9 cellular contexts compared by ENCODE assay signal in the genomic region with DNA sequence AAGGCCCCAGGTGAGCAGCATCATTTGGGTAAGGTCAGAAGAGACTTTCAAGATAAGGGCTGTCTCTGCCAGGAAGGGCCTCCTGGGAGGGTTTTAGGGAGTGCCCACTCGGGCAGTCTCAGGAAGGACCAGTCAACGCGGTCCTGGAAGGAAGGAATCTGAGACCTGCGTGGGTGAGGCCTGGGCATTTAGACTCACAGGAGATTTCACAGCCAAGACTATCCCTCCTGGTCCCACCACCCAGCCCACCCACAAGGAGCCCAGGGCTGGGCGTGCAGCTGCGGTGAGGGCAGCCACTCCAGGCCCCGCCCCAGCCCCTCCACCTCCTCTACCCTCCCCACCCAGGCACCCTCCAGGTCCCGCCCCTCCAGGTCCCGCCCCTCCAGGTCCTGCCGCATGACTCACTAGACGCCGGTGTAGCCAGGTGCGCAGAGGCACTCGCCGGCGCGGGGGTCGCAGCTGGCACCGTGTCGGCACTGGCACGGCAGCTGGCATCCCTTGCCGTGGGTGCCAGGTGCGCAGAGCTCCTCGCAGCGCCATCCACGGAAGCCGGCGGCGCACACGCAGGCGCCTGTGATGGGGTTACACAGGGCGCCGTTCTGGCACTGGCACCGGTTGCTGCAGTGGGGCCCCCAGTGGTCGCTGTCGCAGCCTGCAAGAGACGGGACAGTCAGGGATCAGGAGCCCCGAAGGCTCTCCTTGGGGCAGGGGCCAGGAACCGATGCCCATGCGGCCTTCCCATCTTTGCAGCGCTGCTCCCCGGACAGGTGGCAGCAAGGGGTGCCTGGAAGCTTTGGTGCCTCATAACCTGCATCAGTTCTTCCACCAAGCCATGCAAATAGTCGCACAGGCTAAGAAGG.
DNase-seq lines count a peak whose midpoint lies in the region; ATAC-seq and TF ChIP-seq lines count a peak whose summit lies in the region.
"Had no signal": no experiment of that assay in that cellular context is flagged by ENCODE, and none has a peak within 500 bp of the region (broad histone marks: within the 10 kb centered on the region; RNA-seq: fewer than 3 reads in every experiment).

No MANE protein-coding gene starts in this region.

- H3K27me3 Mint-ChIP-seq in neural crest cell (ENCODE audit: low read depth) = peaks cover 59% of the 10 kb centered on the region

- peaks cover under 1% of the 10 kb centered on the region for H3K27me3 ChIP-seq in thymus (ENCODE audit: control insufficient read depth, insufficient read depth)
- peaks cover 0 to 60% of the 10 kb centered on the region in 2 donors for H3K27me3 ChIP-seq in tibial nerve

- H3K27ac Mint-ChIP-seq in neural crest cell (ENCODE audit: unreplicated experiment) = no peak overlapping the region

- H3K4me1 ChIP-seq in thymus (ENCODE audit: control insufficient read depth, insufficient read depth, low read length) (peaks cover 6% of the 10 kb centered on the region), tibial nerve (peaks cover 0 to 11% (median 5%) of the 10 kb centered on the region in 4 donors)

- TF ChIP-seq CTCF in neural crest cell (conservative IDR thresholded peaks at IDR 0.05) = peak; percentile 55
- TF ChIP-seq CTCF in tibial nerve (IDR thresholded peaks at IDR 0.05) = peak in 1 of 5 experiments; percentile 8

- H3K4me3 Mint-ChIP-seq in neural crest cell = peak overlapping the region; percentile 29

- H3K36me3 ChIP-seq in thymus (ENCODE audit: control insufficient read depth, insufficient read depth) (no peaks in the 10 kb centered on the region), tibial nerve (no peaks in the 10 kb centered on the region)

- peak; percentile 80 for DNase-seq in HuH-7 (ENCODE audit: low spot score)
- peak; percentile 64 for DNase-seq in activated CD4-positive, alpha-beta T cell treated with anti-CD3 and anti-CD28 coated beads for 1 hour
- peak; percentile 8 for DNase-seq in dermis blood vessel endothelial cell
- peak; percentile 45 for DNase-seq in neural crest cell (ENCODE audit: low read depth, low spot score)
- DNase-seq in tibial nerve (ENCODE audit: low spot score in 2 of 2) = no peak

- no peak for TF ChIP-seq POLR2A in tibial nerve (IDR thresholded peaks at IDR 0.05)

- TF ChIP-seq EP300 in tibial nerve (IDR thresholded peaks at IDR 0.05) = no peak

- no peaks in the 10 kb centered on the region for H3K36me3 Mint-ChIP-seq in neural crest cell (ENCODE audit: low read depth)

- H3K27ac ChIP-seq in thymus (ENCODE audit: low read depth) = no peak overlapping the region
- no peak overlapping the region for H3K27ac ChIP-seq in tibial nerve
- H3K27ac ChIP-seq: VCaP had no signal

- H3K9me3 ChIP-seq in thymus (ENCODE audit: control insufficient read depth) (no peaks in the 10 kb centered on the region), tibial nerve (no peaks in the 10 kb centered on the region)

- 4% methylated on average over 43 of the region's 43 CpGs for WGBS in thymus
- 3 to 5% methylated on average over 20 to 38 of the region's 43 CpGs for WGBS in tibial nerve, 2 donors

- H3K9me3 Mint-ChIP-seq in neural crest cell = no peaks in the 10 kb centered on the region

- peak; percentile 64 for ATAC-seq in GM18502 (IDR thresholded peaks at IDR 0.05; ENCODE audit: poor library complexity, unreplicated experiment)
- ATAC-seq in HG03571 (IDR thresholded peaks at IDR 0.05; ENCODE audit: unreplicated experiment) = no peak

- H3K4me1 Mint-ChIP-seq in neural crest cell = peaks cover 12% of the 10 kb centered on the region

- peak overlapping the region; percentile 51 for H3K4me3 ChIP-seq in thymus (ENCODE audit: low read length)
- peak overlapping the region in 2 of 4 donors; percentile 27 to 33 for H3K4me3 ChIP-seq in tibial nerve

Comparison
In these comparisons a context has a peak if more than half of its experiments do, and no peak if none do; other contexts are left out.
1. DNase-seq: peak in HuH-7 (single experiment), activated CD4-positive, alpha-beta T cell treated with anti-CD3 and anti-CD28 coated beads for 1 hour (single experiment), dermis blood vessel endothelial cell (single experiment) and neural crest cell (single experiment); none in tibial nerve (0 of 2).